In genomic region chrX:104988038-104988437, GRCh38 we compare ENCODE assay signal across 23 cellular contexts.
"Had no signal": no experiment of that assay in that cellular context is flagged by ENCODE, and none has a peak within 500 bp of the region (broad histone marks: within the 10 kb centered on the region; RNA-seq: fewer than 3 reads in every experiment).

No MANE protein-coding gene starts in this region.

- H3K27ac Mint-ChIP-seq: immature natural killer cell had no signal

- H3K27me3 ChIP-seq: esophagus muscularis mucosa, foreskin keratinocyte, gastroesophageal sphincter, hepatocyte had no signal

- DNase-seq: dermis blood vessel endothelial cell; dorsolateral prefrontal cortex; effector CD4-positive, alpha-beta T cell; effector memory CD4-positive, alpha-beta T cell; foreskin keratinocyte; heart left ventricle; hypothalamus; immature natural killer cell; islet precursor cell; kidney; kidney glomerular epithelial cell; left cardiac atrium; left lung; left ventricle myocardium superior; lower lobe of right lung; mesendoderm; midbrain had no signal

- ATAC-seq: gastroesophageal sphincter, heart left ventricle, left cardiac atrium, left lung, left ventricle myocardium superior, lower lobe of right lung had no signal

- H2AFZ ChIP-seq: hepatocyte had no signal

- H3K27ac ChIP-seq: coronary artery, dorsolateral prefrontal cortex, esophagus muscularis mucosa, foreskin keratinocyte, gastroesophageal sphincter, heart left ventricle, hepatocyte, left lung, lower lobe of right lung had no signal

- H3K4me3 Mint-ChIP-seq: immature natural killer cell had no signal

- H3K9me3 ChIP-seq: esophagus muscularis mucosa, gastroesophageal sphincter, heart left ventricle, left lung, lower lobe of right lung had no signal

- H3K4me1 Mint-ChIP-seq: immature natural killer cell had no signal

- H3K36me3 Mint-ChIP-seq: immature natural killer cell had no signal

- H3K79me2 ChIP-seq: hepatocyte had no signal

- H3K4me3 ChIP-seq: coronary artery, dorsolateral prefrontal cortex, esophagus muscularis mucosa, gastroesophageal sphincter, heart left ventricle, hepatocyte, left lung, lower lobe of right lung had no signal

- FAIRE-seq: endothelial cell of umbilical vein, frontal cortex had no signal

- H3K36me3 ChIP-seq: esophagus muscularis mucosa, gastroesophageal sphincter, heart left ventricle, left lung, lower lobe of right lung had no signal

- H3K4me1 ChIP-seq: esophagus muscularis mucosa, foreskin keratinocyte, gastroesophageal sphincter, heart left ventricle, left lung, lower lobe of right lung had no signal

- H3K4me2 ChIP-seq: hepatocyte had no signal
